Comparison of ENCODE assay signal across 21 cellular contexts in genomic region chr12:106696861-106697417, GRCh38.
DNase-seq lines count a peak whose midpoint lies in the region; ATAC-seq, FAIRE-seq and TF ChIP-seq lines count a peak whose summit lies in the region.
"Had no signal": no experiment of that assay in that cellular context is flagged by ENCODE, and none has a peak within 500 bp of the region (broad histone marks: within the 10 kb centered on the region; RNA-seq: fewer than 3 reads in every experiment).

No MANE protein-coding gene starts in this region.

- no peak for TF ChIP-seq RAD21 in SK-N-SH (IDR thresholded peaks at IDR 0.05; ENCODE audit: low read length)

- H3K4me2 ChIP-seq in SK-N-SH (no peak overlapping the region), endothelial cell of umbilical vein (ENCODE audit: insufficient read depth, low read length) (no peak overlapping the region)

- peaks cover 13 to 45% of the 10 kb centered on the region in 2 donors for H3K27me3 Mint-ChIP-seq in natural killer cell treated with Interleukin-12 subunit alpha and Interleukin-12 subunit beta and Interleukin-15 and Interleukin-18, amount 100 ng/mL, for 72 hours

- DNase-seq in SK-N-SH = peak; percentile 42
- peak; percentile 18 for DNase-seq in endothelial cell of umbilical vein (ENCODE audit: low read depth, low spot score)
- no peak for DNase-seq in natural killer cell treated with Interleukin-12 subunit alpha and Interleukin-12 subunit beta and Interleukin-15 and Interleukin-18, amount 100 ng/mL, for 72 hours (ENCODE audit: low spot score)
- no peak for DNase-seq in A172 (ENCODE audit: low spot score)
- DNase-seq: 8988T; C1 segment of cervical spinal cord; CD4-positive, CD25-positive, alpha-beta regulatory T cell; CD8-positive, alpha-beta memory T cell; DMS153; DMS79; GDM1; GOT3; H9 had no signal

- TF ChIP-seq POLR2A in endothelial cell of umbilical vein (IDR thresholded peaks at IDR 0.05; ENCODE audit: low read depth, low read length) = no peak

- H3F3A ChIP-seq in SK-N-SH (replicated peaks; ENCODE audit: insufficient read depth) = no peaks in the 10 kb centered on the region

- peaks cover 6% of the 10 kb centered on the region for H3K36me3 Mint-ChIP-seq in natural killer cell treated with Interleukin-12 subunit alpha and Interleukin-12 subunit beta and Interleukin-15 and Interleukin-18, amount 100 ng/mL, for 72 hours
- H3K36me3 Mint-ChIP-seq: CD4-positive, CD25-positive, alpha-beta regulatory T cell; IgD-negative memory B cell had no signal

- POLR2A ChIA-PET in SK-N-SH (lab: Yijun Ruan, JAX) (no interaction called here), endothelial cell of umbilical vein (lab: Charles Lee) (no interaction called here)

- H3K79me2 ChIP-seq in SK-N-SH (ENCODE audit: insufficient read depth) (no peaks in the 10 kb centered on the region), endothelial cell of umbilical vein (ENCODE audit: control insufficient read depth, insufficient read depth, low read length) (no peaks in the 10 kb centered on the region)

- H3K4me1 Mint-ChIP-seq in natural killer cell treated with Interleukin-12 subunit alpha and Interleukin-12 subunit beta and Interleukin-15 and Interleukin-18, amount 100 ng/mL, for 72 hours (ENCODE audit: low read depth in 2 of 2) = no peaks in the 10 kb centered on the region
- H3K4me1 Mint-ChIP-seq: B cell; CD4-positive, CD25-positive, alpha-beta regulatory T cell; H9; IgD-negative memory B cell had no signal

- dilution Hi-C loops in endothelial cell of umbilical vein (cut with MboI; ENCODE audit: extremely low pct_ligation_motif_present, low sequenced_read_pairs) = no loop called here

- no TSS peak for BruUV-seq in endothelial cell of umbilical vein (replicated peaks; lab: Mats Ljungman, UMichigan)

- 26% methylated on average over 4 of the region's 4 CpGs for WGBS in SK-N-SH (ENCODE audit: low lambda C conversion rate)

- TF ChIP-seq EP300 in SK-N-SH (IDR thresholded peaks at IDR 0.05; ENCODE audit: borderline replicate concordance in 1 of 2, low read depth in 1 of 2, low read length in 1 of 2) = no peak

- H3K4me1 ChIP-seq in SK-N-SH (ENCODE audit: control insufficient read depth in 1 of 2, insufficient read depth in 2 of 2, low read depth in 1 of 2, low read length in 1 of 2) (peaks cover 0 to 3% of the 10 kb centered on the region in 2 experiments; a peak in 1 of 4 replicates), endothelial cell of umbilical vein (ENCODE audit: control insufficient read depth, extremely low read depth, insufficient read depth, low read length) (no peaks in the 10 kb centered on the region)

- H3K27ac ChIP-seq in SK-N-SH (ENCODE audit: low read depth in 2 of 2, low read length in 1 of 2) = no peak overlapping the region
- peak overlapping the region; percentile 45 for H3K27ac ChIP-seq in VCaP
- H3K27ac ChIP-seq in endothelial cell of umbilical vein (ENCODE audit: insufficient read depth, low read depth, low read length) = no peak overlapping the region

- TF ChIP-seq CTCF in SK-N-SH (IDR thresholded peaks at IDR 0.05) (no peak), VCaP (conservative IDR thresholded peaks at IDR 0.05) (no peak), endothelial cell of umbilical vein (IDR thresholded peaks at IDR 0.05; ENCODE audit: extremely low read depth in 1 of 2, insufficient read depth in 1 of 2, low read depth in 1 of 2, low read length in 2 of 2) (no peak)

- H3K27ac Mint-ChIP-seq in natural killer cell treated with Interleukin-12 subunit alpha and Interleukin-12 subunit beta and Interleukin-15 and Interleukin-18, amount 100 ng/mL, for 72 hours = no peak overlapping the region
- H3K27ac Mint-ChIP-seq: B cell; CD4-positive, CD25-positive, alpha-beta regulatory T cell; CD8-positive, alpha-beta memory T cell; H9; IgD-negative memory B cell had no signal

- no peak overlapping the region for H3K4me3 Mint-ChIP-seq in natural killer cell treated with Interleukin-12 subunit alpha and Interleukin-12 subunit beta and Interleukin-15 and Interleukin-18, amount 100 ng/mL, for 72 hours
- H3K4me3 Mint-ChIP-seq: B cell; CD4-positive, CD25-positive, alpha-beta regulatory T cell; CD8-positive, alpha-beta memory T cell; H9; IgD-negative memory B cell had no signal

- H3K27me3 ChIP-seq in SK-N-SH (ENCODE audit: insufficient read depth) (no peaks in the 10 kb centered on the region), endothelial cell of umbilical vein (ENCODE audit: control insufficient read depth in 2 of 2, insufficient read depth in 2 of 2, low read length in 2 of 2) (peaks cover 3 to 7% of the 10 kb centered on the region in 2 experiments)

- peaks cover 16% of the 10 kb centered on the region; the same call in 1 of the 2 replicates for H3K9me3 ChIP-seq in SK-N-SH
- H3K9me3 ChIP-seq in endothelial cell of umbilical vein (replicated peaks; ENCODE audit: control insufficient read depth, insufficient read depth, low read length) = no peaks in the 10 kb centered on the region

- H3K9ac ChIP-seq in SK-N-SH = no peak overlapping the region
- no peak overlapping the region for H3K9ac ChIP-seq in endothelial cell of umbilical vein (replicated peaks; ENCODE audit: extremely low read depth, insufficient read depth, low read length)

- no peaks in the 10 kb centered on the region for H3K9me1 ChIP-seq in endothelial cell of umbilical vein (replicated peaks; ENCODE audit: control insufficient read depth, extremely low read depth, insufficient read depth, low read length)

- peaks cover 0 to 4% of the 10 kb centered on the region in 2 experiments for H3K36me3 ChIP-seq in SK-N-SH (replicated peaks in 1 of 2; ENCODE audit: control insufficient read depth in 1 of 2, insufficient read depth in 2 of 2, low read length in 1 of 2)
- no peaks in the 10 kb centered on the region for H3K36me3 ChIP-seq in endothelial cell of umbilical vein (ENCODE audit: control insufficient read depth in 2 of 2, extremely low read depth in 1 of 2, insufficient read depth in 2 of 2, low read length in 2 of 2)

- peaks cover 5% of the 10 kb centered on the region for H3K9me3 Mint-ChIP-seq in natural killer cell treated with Interleukin-12 subunit alpha and Interleukin-12 subunit beta and Interleukin-15 and Interleukin-18, amount 100 ng/mL, for 72 hours

- H3K4me3 ChIP-seq in SK-N-SH (ENCODE audit: low read depth in 2 of 2, low read length in 1 of 2) = no peak overlapping the region
- H3K4me3 ChIP-seq in endothelial cell of umbilical vein (replicated peaks in 1 of 3; ENCODE audit: insufficient read depth in 1 of 3, low read depth in 1 of 3, low read length in 3 of 3) = no peak overlapping the region

- H2AFZ ChIP-seq in SK-N-SH (ENCODE audit: low read depth) (no peak overlapping the region), endothelial cell of umbilical vein (ENCODE audit: low read depth, low read length) (no peak overlapping the region)

- no peak for FAIRE-seq in endothelial cell of umbilical vein (lab: Jason Lieb, UNC)
- FAIRE-seq: GM12892, GM18507, HepG2 had no signal

- intact Hi-C loops in endothelial cell of umbilical vein (cut with micrococcal nuclease) = no loop called here

- H4K20me1 ChIP-seq in SK-N-SH (ENCODE audit: insufficient read depth) = no peaks in the 10 kb centered on the region
- H4K20me1 ChIP-seq in endothelial cell of umbilical vein (replicated peaks; ENCODE audit: control insufficient read depth, extremely low read depth, insufficient read depth, low read length) = no peaks in the 10 kb centered on the region

- H3K9me2 ChIP-seq in SK-N-SH = no peaks in the 10 kb centered on the region

- CTCF ChIA-PET in SK-N-SH (lab: Yijun Ruan, JAX) = no interaction called here
- CTCF ChIA-PET in endothelial cell of umbilical vein (lab: Charles Lee) = no interaction called here

- ATAC-seq in SK-N-SH treated with all-trans-retinoic acid at 6 μM for 48 hours (no peak), HG03095 (IDR thresholded peaks at IDR 0.05; ENCODE audit: unreplicated experiment) (no peak)
- ATAC-seq in natural killer cell treated with Interleukin-12 subunit alpha and Interleukin-12 subunit beta and Interleukin-15 and Interleukin-18, amount 100 ng/mL, for 72 hours = peak; percentile 11 to 20
- ATAC-seq: HepG2 had no signal

TF ChIP-seq in SK-N-SH, 30 proteins besides CTCF, POLR2A, EP300 and RAD21 (continues in another document):
- no peak for TF ChIP-seq FOSL2 (IDR thresholded peaks at IDR 0.05; ENCODE audit: borderline replicate concordance, low read depth)

TF ChIP-seq in SK-N-SH treated with all-trans-retinoic acid at 6 μM for 48 hours, 23 proteins besides CTCF, POLR2A, EP300 and RAD21 (continues in another document):
- TF ChIP-seq ZNF70 (CRISPR knock-in tag; IDR thresholded peaks at IDR 0.05) (no peak), ARNTL (CRISPR knock-in tag; IDR thresholded peaks at IDR 0.05; ENCODE audit: borderline replicate concordance, low read depth) (no peak), BACH2 (CRISPR knock-in tag; IDR thresholded peaks at IDR 0.05; ENCODE audit: borderline replicate concordance) (no peak), CSDC2 (CRISPR knock-in tag; IDR thresholded peaks at IDR 0.05) (no peak), ISL1 (CRISPR knock-in tag; IDR thresholded peaks at IDR 0.05) (no peak)

TF ChIP-seq in endothelial cell of umbilical vein, 7 proteins besides CTCF, POLR2A, EP300 and RAD21:
- TF ChIP-seq GATA2 (IDR thresholded peaks at IDR 0.05; ENCODE audit: insufficient read depth, insufficient read length, low read depth, low read length) (no peak), POLR2AphosphoS5 (IDR thresholded peaks at IDR 0.05; ENCODE audit: insufficient read depth, low read depth, low read length) (no peak), EZH2 (IDR thresholded peaks at IDR 0.05; ENCODE audit: borderline replicate concordance, low read depth, low read length, severe bottlenecking) (no peak), JUN (IDR thresholded peaks at IDR 0.05; ENCODE audit: borderline replicate concordance, insufficient read depth, insufficient read length, low read depth) (no peak), MYC (IDR thresholded peaks at IDR 0.05; ENCODE audit: low read depth, low read length) (no peak), FOS (IDR thresholded peaks at IDR 0.05; ENCODE audit: borderline replicate concordance, insufficient read depth, low read length) (no peak), MAX (IDR thresholded peaks at IDR 0.05; ENCODE audit: insufficient read depth, insufficient read length) (no peak)

Comparison
In these comparisons a context has a peak if more than half of its experiments do, and no peak if none do; other contexts are left out.
1. DNase-seq: peak in SK-N-SH (single experiment) and endothelial cell of umbilical vein (single experiment); none in natural killer cell treated with Interleukin-12 subunit alpha and Interleukin-12 subunit beta and Interleukin-15 and Interleukin-18, amount 100 ng/mL, for 72 hours (single experiment) and A172 (single experiment).
2. ATAC-seq: peak in natural killer cell treated with Interleukin-12 subunit alpha and Interleukin-12 subunit beta and Interleukin-15 and Interleukin-18, amount 100 ng/mL, for 72 hours (2 of 2); none in SK-N-SH treated with all-trans-retinoic acid at 6 μM for 48 hours (single experiment) and HG03095 (single experiment).